17 cellular contexts compared by ENCODE assay signal in the genomic region with DNA sequence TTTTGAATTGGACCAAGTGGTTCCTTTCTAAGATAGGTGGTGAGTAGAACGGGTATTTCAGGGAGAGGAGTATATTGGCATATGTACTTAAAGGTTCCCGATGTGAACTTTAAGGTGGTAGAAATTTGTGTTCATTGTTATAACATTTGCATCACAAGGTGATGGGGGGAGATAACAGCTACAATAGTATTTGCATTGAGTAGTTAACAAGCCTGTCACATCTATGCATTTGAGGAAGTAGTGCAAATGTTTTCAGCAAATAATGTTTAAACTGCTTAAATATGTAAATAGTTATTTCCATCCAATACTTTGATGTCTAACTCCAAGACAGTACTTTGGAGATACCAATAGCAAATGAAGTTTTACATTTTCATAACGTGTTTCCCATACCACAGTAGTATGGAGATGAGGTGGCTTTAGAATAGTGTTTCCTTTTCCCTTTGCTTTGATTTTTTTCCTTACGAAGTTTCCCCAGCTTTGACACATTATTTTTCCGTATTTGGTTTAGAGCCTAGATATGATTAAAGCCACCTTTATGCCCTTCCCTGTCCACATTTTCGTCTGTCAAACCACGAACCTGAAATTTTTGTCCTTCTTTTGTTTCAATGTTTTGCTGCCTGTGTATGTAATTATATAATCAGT.
"Had no signal": no experiment of that assay in that cellular context is flagged by ENCODE, and none has a peak within 500 bp of the region (broad histone marks: within the 10 kb centered on the region; RNA-seq: fewer than 3 reads in every experiment).

No MANE protein-coding gene starts in this region.

- H3K9me3 ChIP-seq: breast epithelium, right atrium auricular region, transverse colon had no signal

- H3K27ac ChIP-seq: breast epithelium, right atrium auricular region, transverse colon, VCaP had no signal

- H3K4me3 Mint-ChIP-seq: activated CD8-positive, alpha-beta T cell treated with anti-CD3 and anti-CD28 coated beads, Interleukin-2, amount 10 ng/mL, durations not matched to agents 7 days and 5 days; endodermal cell; immature natural killer cell; natural killer cell; T-helper 2 cell treated with Interferon-gamma antibody and Interleukin-4, amounts not matched to agents 5 μg/mL and 100 μg/mL, for 36 hours had no signal

- ATAC-seq: activated naive CD4-positive, alpha-beta T cell treated with anti-CD3 and anti-CD28 coated beads, Interleukin-2, amount 50 U/mL, for 72 hours; esophagus mucosa had no signal

- H3K27me3 ChIP-seq: breast epithelium, right atrium auricular region, transverse colon had no signal

- H3K4me3 ChIP-seq: breast epithelium, right atrium auricular region, transverse colon had no signal

- FAIRE-seq: small intestine had no signal

- H3K27ac Mint-ChIP-seq: activated CD8-positive, alpha-beta T cell treated with anti-CD3 and anti-CD28 coated beads, Interleukin-2, amount 10 ng/mL, durations not matched to agents 7 days and 5 days; activated naive CD4-positive, alpha-beta T cell treated with anti-CD3 and anti-CD28 coated beads, Interleukin-2, amount 50 U/mL, for 72 hours; activated T-helper 2 cell treated with anti-CD3 and anti-CD28 coated beads, Interferon-gamma antibody, Interleukin-2, Interleukin-4, amounts not matched to agents 10 μg/mL and 5 μg/mL and 100 μg/mL, durations not matched to agents 14 hours and 24 hours and 36 hours; endodermal cell; T-helper 2 cell treated with Interferon-gamma antibody and Interleukin-4, amounts not matched to agents 5 μg/mL and 100 μg/mL, for 36 hours had no signal

- DNase-seq: activated CD4-positive, alpha-beta T cell treated with anti-CD3 and anti-CD28 coated beads for 48 hours; activated CD8-positive, alpha-beta T cell treated with anti-CD3 and anti-CD28 coated beads, Interleukin-2, amount 10 ng/mL, durations not matched to agents 7 days and 5 days; aorta; endodermal cell; immature natural killer cell; left cardiac atrium; mammary epithelial cell; natural killer cell; transverse colon had no signal

- H3K36me3 Mint-ChIP-seq: activated naive CD4-positive, alpha-beta T cell treated with anti-CD3 and anti-CD28 coated beads, Interleukin-2, amount 50 U/mL, for 72 hours; immature natural killer cell; natural killer cell had no signal

- H3K9me3 Mint-ChIP-seq: activated naive CD4-positive, alpha-beta T cell treated with anti-CD3 and anti-CD28 coated beads, Interleukin-2, amount 50 U/mL, for 72 hours; activated T-helper 2 cell treated with anti-CD3 and anti-CD28 coated beads, Interferon-gamma antibody, Interleukin-2, Interleukin-4, amounts not matched to agents 10 μg/mL and 5 μg/mL and 100 μg/mL, durations not matched to agents 14 hours and 24 hours and 36 hours; endodermal cell; immature natural killer cell; natural killer cell; T-helper 2 cell treated with Interferon-gamma antibody and Interleukin-4, amounts not matched to agents 5 μg/mL and 100 μg/mL, for 36 hours had no signal

- H3K4me1 ChIP-seq: breast epithelium, right atrium auricular region, transverse colon had no signal
